Comparison of ENCODE assay signal across 9 cellular contexts in genomic region chr6:129575378-129576118, GRCh38.
DNase-seq lines count a peak whose midpoint lies in the region; ATAC-seq and TF ChIP-seq lines count a peak whose summit lies in the region.
"Had no signal": no experiment of that assay in that cellular context is flagged by ENCODE, and none has a peak within 500 bp of the region (broad histone marks: within the 10 kb centered on the region; RNA-seq: fewer than 3 reads in every experiment).

No MANE protein-coding gene starts in this region.

- no peak overlapping the region for H3K27ac ChIP-seq in Karpas-422 (ENCODE audit: low read length)

- H2AFZ ChIP-seq in Karpas-422 (ENCODE audit: low read length), result no peak overlapping the region

- H3K27ac Mint-ChIP-seq in T-helper 17 cell, result peak overlapping the region; percentile 19
- H3K27ac Mint-ChIP-seq: T-helper 1 cell treated with Interleukin-12 subunit alpha and Interleukin-12 subunit beta and Interleukin-4 antibody, amounts not matched to agents 30 μg/mL and 1 μg/mL, for 36 hours had no signal

- no peaks in the 10 kb centered on the region for H4K20me1 ChIP-seq in Karpas-422 (ENCODE audit: insufficient read depth, low read depth, low read length)

- no peak overlapping the region for H3K4me3 ChIP-seq in Karpas-422 (ENCODE audit: low read length)
- H3K4me3 ChIP-seq in fibroblast of the aortic adventitia (ENCODE audit: low read depth, low read length), result no peak overlapping the region

- peak; percentile 59 for DNase-seq in DMS114 treated with DMSO at 0.1 percent for 48 hours (lab: John Stamatoyannopoulos, UW; ENCODE audit: unreplicated experiment)
- DNase-seq in Karpas-422, result peak; percentile 74
- DNase-seq in T-helper 17 cell, result no peak
- DNase-seq in fibroblast of the aortic adventitia (ENCODE audit: low read depth), result peak; percentile 83
- peak; percentile 49 for DNase-seq in non-pigmented ciliary epithelial cell (ENCODE audit: low read depth)
- DNase-seq in occipital lobe (lab: John Stamatoyannopoulos, UW), result no peak
- DNase-seq in middle frontal gyrus (ENCODE audit: extremely low spot score, low spot score), result no peak

- H3K79me2 ChIP-seq in Karpas-422 (ENCODE audit: low read length), result no peaks in the 10 kb centered on the region

- H3K36me3 Mint-ChIP-seq in T-helper 17 cell (ENCODE audit: low read depth), result no peaks in the 10 kb centered on the region

- peaks cover 7% of the 10 kb centered on the region for H3K4me1 Mint-ChIP-seq in T-helper 17 cell

- no peaks in the 10 kb centered on the region for H3K27me3 Mint-ChIP-seq in T-helper 17 cell

- H3K4me3 Mint-ChIP-seq in T-helper 17 cell, result peak overlapping the region; percentile 61
- H3K4me3 Mint-ChIP-seq: T-helper 1 cell treated with Interleukin-12 subunit alpha and Interleukin-12 subunit beta and Interleukin-4 antibody, amounts not matched to agents 30 μg/mL and 1 μg/mL, for 36 hours had no signal

- TF ChIP-seq CTCF in fibroblast of the aortic adventitia (IDR thresholded peaks at IDR 0.05; ENCODE audit: insufficient read depth, low read length), result peak; percentile 71

- H3K9me3 ChIP-seq in Karpas-422 (ENCODE audit: low read length) (no peaks in the 10 kb centered on the region), T-helper 17 cell (ENCODE audit: control insufficient read depth, low read length, poor library complexity, severe bottlenecking) (no peaks in the 10 kb centered on the region)

- no peak overlapping the region for H3K9ac ChIP-seq in Karpas-422 (ENCODE audit: low read length)

- H3K4me2 ChIP-seq in Karpas-422 (ENCODE audit: low read depth, low read length, poor library complexity, severe bottlenecking), result no peak overlapping the region

- H3K27me3 ChIP-seq in Karpas-422 (ENCODE audit: low read length), result no peaks in the 10 kb centered on the region

- no peaks in the 10 kb centered on the region for H3K9me2 ChIP-seq in Karpas-422 (replicated peaks; ENCODE audit: insufficient read depth, low read length)

- H3K4me1 ChIP-seq in Karpas-422 (ENCODE audit: low read length), result peaks cover 3% of the 10 kb centered on the region; the same call in 1 of the 2 replicates

- peak; percentile 53 for ATAC-seq in T-helper 17 cell
- no peak for ATAC-seq in GM19397 (IDR thresholded peaks at IDR 0.05; ENCODE audit: unreplicated experiment)

- H3K36me3 ChIP-seq in Karpas-422 (ENCODE audit: insufficient read depth, low read length), result no peaks in the 10 kb centered on the region

Comparison
In these comparisons a context has a peak if more than half of its experiments do, and no peak if none do; other contexts are left out.
1. DNase-seq: peak in DMS114 treated with DMSO at 0.1 percent for 48 hours (single experiment), Karpas-422 (single experiment), fibroblast of the aortic adventitia (single experiment) and non-pigmented ciliary epithelial cell (single experiment); none in T-helper 17 cell (0 of 3), occipital lobe (single experiment) and middle frontal gyrus (single experiment).